8 cellular contexts compared by ENCODE assay signal in genomic region chr13:40539954-40540706, GRCh38.
DNase-seq lines count a peak whose midpoint lies in the region; ATAC-seq lines count a peak whose summit lies in the region.

No MANE protein-coding gene starts in this region.

- peak; percentile 75 for DNase-seq in AG08395 (ENCODE audit: low spot score)
- peak; percentile 43 for DNase-seq in HuH-7.5 (ENCODE audit: low spot score)
- peak; percentile 85 to 96 for DNase-seq in dermis microvascular lymphatic vessel endothelial cell (ENCODE audit: low read depth in 2 of 2)
- DNase-seq in lung microvascular endothelial cell (ENCODE audit: low read depth in 2 of 2): peak; percentile 93 to 94
- DNase-seq in effector CD4-positive, alpha-beta T cell: no peak
- DNase-seq in stimulated activated CD4-positive, alpha-beta T cell treated with anti-CD3 and anti-CD28 coated beads, Interleukin-4, amount 100 ng/mL, for 4 hours: no peak

- ATAC-seq in GM18511 (IDR thresholded peaks at IDR 0.05; ENCODE audit: unreplicated experiment): no peak
- no peak for ATAC-seq in GM21360 (IDR thresholded peaks at IDR 0.05; ENCODE audit: unreplicated experiment)

Comparison
In these comparisons a context has a peak if more than half of its experiments do, and no peak if none do; other contexts are left out.
1. DNase-seq: peak in AG08395 (single experiment), HuH-7.5 (single experiment), dermis microvascular lymphatic vessel endothelial cell (2 of 2) and lung microvascular endothelial cell (2 of 2); none in effector CD4-positive, alpha-beta T cell (single experiment) and stimulated activated CD4-positive, alpha-beta T cell treated with anti-CD3 and anti-CD28 coated beads, Interleukin-4, amount 100 ng/mL, for 4 hours (0 of 2).